12 cellular contexts compared by ENCODE assay signal in the genomic region with DNA sequence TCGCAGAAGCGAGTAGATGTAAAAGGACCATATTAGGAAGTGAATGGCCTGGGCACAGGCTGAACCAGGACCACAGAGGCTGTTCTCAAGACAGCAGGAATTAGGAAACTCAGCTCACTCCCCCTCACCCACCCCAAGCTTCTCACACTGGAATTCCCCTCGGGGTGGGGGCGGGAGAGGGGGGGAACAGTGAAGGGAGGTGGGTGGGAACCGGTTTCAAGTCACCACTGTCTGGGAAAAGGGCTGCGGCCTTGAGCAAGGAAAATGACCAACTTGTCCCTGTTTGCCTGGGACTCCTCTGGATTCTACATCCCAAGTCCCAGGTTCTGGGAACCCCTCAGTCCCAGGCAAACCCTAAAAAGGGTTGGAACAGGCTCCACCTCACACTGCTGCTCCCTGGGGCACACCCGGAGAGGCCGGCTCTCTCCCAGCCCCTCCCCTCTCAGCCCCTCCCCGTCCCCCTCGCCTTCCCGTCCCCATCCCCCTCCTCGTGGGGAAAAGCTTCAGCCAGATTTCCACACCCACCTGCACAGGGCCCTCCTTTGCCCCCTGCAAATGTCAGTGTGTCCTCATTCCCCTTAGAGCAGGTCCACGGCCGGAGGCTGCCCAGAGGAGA.
A peak's percentile ranks its signal among the peaks of the same experiment; 100 is the strongest.
DNase-seq lines count a peak whose midpoint lies in the region; ATAC-seq and TF ChIP-seq lines count a peak whose summit lies in the region.
"Had no signal": no experiment of that assay in that cellular context is flagged by ENCODE, and none has a peak within 500 bp of the region (broad histone marks: within the 10 kb centered on the region; RNA-seq: fewer than 3 reads in every experiment).

No MANE protein-coding gene starts in this region.

- no peaks in the 10 kb centered on the region for H3F3A ChIP-seq in smooth muscle cell (ENCODE audit: low read depth)

- H3K4me1 ChIP-seq in HUES6 (ENCODE audit: control insufficient read depth, insufficient read depth, low read length) (peaks cover 35% of the 10 kb centered on the region), ectodermal cell (ENCODE audit: control insufficient read depth, insufficient read depth, low read length) (peaks cover 36% of the 10 kb centered on the region), smooth muscle cell (ENCODE audit: low read depth) (peaks cover 16% of the 10 kb centered on the region)

- H3K9me3 ChIP-seq in HUES6 (ENCODE audit: control insufficient read depth, insufficient read depth, low read depth, low read length): no peaks in the 10 kb centered on the region
- H3K9me3 ChIP-seq in ectodermal cell (ENCODE audit: control insufficient read depth, low read length): no peaks in the 10 kb centered on the region
- no peaks in the 10 kb centered on the region for H3K9me3 ChIP-seq in smooth muscle cell (replicated peaks; ENCODE audit: low read depth)

- H3K4me2 ChIP-seq in smooth muscle cell: peak overlapping the region; percentile 79

- H4K20me1 ChIP-seq in smooth muscle cell (ENCODE audit: low read depth): no peaks in the 10 kb centered on the region

- peak overlapping the region; percentile 96 for H2AFZ ChIP-seq in smooth muscle cell (ENCODE audit: low read depth)

- no peak for TF ChIP-seq CTCF in smooth muscle cell (IDR thresholded peaks at IDR 0.05; ENCODE audit: borderline replicate concordance, insufficient read depth, poor library complexity, severe bottlenecking)

- H3K4me3 ChIP-seq in HUES6 (ENCODE audit: low read depth, low read length) (peak overlapping the region; percentile 37), ectodermal cell (ENCODE audit: insufficient read depth, low read depth, low read length) (no peak overlapping the region), smooth muscle cell (no peak overlapping the region)

- H3K36me3 ChIP-seq in HUES6 (ENCODE audit: control insufficient read depth, insufficient read depth, low read length) (no peaks in the 10 kb centered on the region), ectodermal cell (ENCODE audit: control insufficient read depth, insufficient read depth, low read length) (no peaks in the 10 kb centered on the region), smooth muscle cell (ENCODE audit: low read depth) (no peaks in the 10 kb centered on the region)

- WGBS in ectodermal cell, 2 experiments: 13 to 20% methylated on average over 10 to 13 of the region's 14 CpGs
- WGBS in smooth muscle cell (ENCODE audit: low lambda C conversion rate): 15% methylated on average over 8 of the region's 14 CpGs

- no peak for ATAC-seq in HG03457 (IDR thresholded peaks at IDR 0.05; ENCODE audit: unreplicated experiment)

- H3K79me2 ChIP-seq in smooth muscle cell (ENCODE audit: low read depth): no peaks in the 10 kb centered on the region

- peak; percentile 22 for DNase-seq in kidney glomerular epithelial cell (lab: John Stamatoyannopoulos, UW)
- DNase-seq in smooth muscle cell (lab: John Stamatoyannopoulos, UW; ENCODE audit: unreplicated experiment): no peak
- DNase-seq in AML-193 (lab: John Stamatoyannopoulos, UW): no peak
- no peak for DNase-seq in anterior cingulate cortex (lab: John Stamatoyannopoulos, UW)
- no peak for DNase-seq in NCI-H146 (lab: John Stamatoyannopoulos, UW)
- DNase-seq: DMS153, HCEC 1CT, NCI-H1694, NCI-H526 had no signal

- H3K27me3 ChIP-seq in HUES6 (ENCODE audit: control insufficient read depth, insufficient read depth, low read length) (peaks cover 5% of the 10 kb centered on the region; the same call in 1 of the 2 replicates), ectodermal cell (ENCODE audit: control insufficient read depth, insufficient read depth, low read length, poor library complexity, severe bottlenecking) (no peaks in the 10 kb centered on the region), smooth muscle cell (ENCODE audit: low read depth) (no peaks in the 10 kb centered on the region)

- peak overlapping the region; percentile 63 for H3K9ac ChIP-seq in HUES6 (ENCODE audit: low read length)
- H3K9ac ChIP-seq in smooth muscle cell (ENCODE audit: low read depth): no peak overlapping the region

- peak overlapping the region; percentile 79; the same call in 1 of the 2 replicates for H3K27ac ChIP-seq in HUES6 (ENCODE audit: low read depth, low read length)
- peak overlapping the region; percentile 28 for H3K27ac ChIP-seq in ectodermal cell (ENCODE audit: insufficient read depth, low read depth, low read length, poor library complexity, severe bottlenecking)
- H3K27ac ChIP-seq in smooth muscle cell (ENCODE audit: low read depth): peak overlapping the region; percentile 44

Comparison
In these comparisons a context has a peak if more than half of its experiments do, and no peak if none do; other contexts are left out.
1. H3K27ac ChIP-seq: peak in every context shown above with its lines; median percentile 79 in HUES6; 44 in smooth muscle cell; 28 in ectodermal cell.